8 cellular contexts compared by ENCODE assay signal in the genomic region with DNA sequence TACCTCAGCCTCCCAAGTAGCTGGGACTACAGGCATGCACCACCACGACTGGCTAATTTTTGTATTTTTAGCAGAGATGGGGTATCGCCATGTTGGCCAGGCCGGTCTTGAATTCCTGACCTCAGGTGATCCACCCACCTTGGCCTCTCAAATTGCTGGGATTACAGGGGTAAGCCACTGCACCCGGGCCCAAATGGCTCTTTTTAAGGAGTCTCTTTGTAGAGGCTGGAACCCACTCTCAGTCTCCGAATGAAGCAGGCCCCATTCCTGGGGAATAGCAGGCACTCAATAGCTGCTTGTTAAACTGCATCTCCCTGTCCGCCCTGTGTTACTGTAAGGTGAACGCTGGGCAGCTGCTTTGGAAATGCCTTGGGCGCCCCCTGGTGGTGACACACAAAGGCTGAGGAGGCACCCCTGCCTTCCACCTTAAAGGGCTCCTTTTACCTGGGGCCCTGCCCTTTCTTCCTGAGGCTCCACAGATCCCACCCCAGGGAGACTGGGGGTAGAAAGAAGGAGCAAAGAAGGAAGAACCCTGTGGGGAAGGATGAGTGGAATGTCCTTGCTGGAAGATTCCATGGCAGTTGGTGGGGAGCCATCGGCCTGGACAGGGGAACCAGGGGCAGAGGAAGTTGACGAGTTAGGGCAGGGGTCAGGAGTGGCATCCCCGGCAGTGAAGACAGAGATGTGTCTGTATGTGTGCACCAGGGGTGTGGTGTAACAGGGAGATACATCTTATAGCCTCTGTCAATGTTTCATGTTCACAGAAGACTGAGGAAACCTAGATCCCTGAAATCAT. TPM values are rescaled to one million over a fixed set of nuclear protein-coding genes. Genes with fewer than 3 reads are reported as not detected.
DNase-seq lines count a peak whose midpoint lies in the region; ATAC-seq and TF ChIP-seq lines count a peak whose summit lies in the region.

No MANE protein-coding gene starts in this region.

- peak; percentile 71 for ATAC-seq in lung (ENCODE audit: insufficient read depth, low FRiP score)
- ATAC-seq in HG03432 (IDR thresholded peaks at IDR 0.05; ENCODE audit: unreplicated experiment), result no peak

- DNase-seq in D341Med (ENCODE audit: low spot score) (peak; percentile 88), HL-60 (ENCODE audit: low read depth in 1 of 2, low spot score in 1 of 2) (peak; percentile 46 to 84), NCI-H82 (lab: John Stamatoyannopoulos, UW) (peak; percentile 92), dermis microvascular lymphatic vessel endothelial cell (ENCODE audit: low read depth in 2 of 2) (peak; percentile 64 to 85), lung (ENCODE audit: low spot score) (peak; percentile 88)
- DNase-seq in activated CD4-positive, alpha-beta T cell treated with anti-CD3 and anti-CD28 coated beads, Interleukin-2, amount 50 U/mL, for 48 hours, result peak; percentile 95 to 96
- peak; percentile 90 for DNase-seq in stimulated activated CD8-positive, alpha-beta memory T cell treated with anti-CD3 and anti-CD28 coated beads, Interleukin-12 subunit alpha, Interleukin-12 subunit beta, amount 100 ng/mL, for 1 hour (ENCODE audit: low read depth)

- 40 to 43% methylated on average over 11 of the region's 11 CpGs for WGBS in lung, 2 donors

- H3K27ac ChIP-seq in HL-60 (replicated peaks) (no peak overlapping the region), lung (ENCODE audit: low read depth in 1 of 2, low read length in 1 of 2) (no peak overlapping the region)

- peak; percentile 77 for TF ChIP-seq CTCF in HL-60 (IDR thresholded peaks at IDR 0.05; ENCODE audit: insufficient read depth, low read length)
- peak; percentile 95 for TF ChIP-seq CTCF in lung (IDR thresholded peaks at IDR 0.05; ENCODE audit: control extremely low read depth, extremely low read depth)

- H3K36me3 ChIP-seq in lung (ENCODE audit: control insufficient read depth in 2 of 2, insufficient read depth in 2 of 2, low read length in 2 of 2), result no peaks in the 10 kb centered on the region

- no peaks in the 10 kb centered on the region for H3K9me3 ChIP-seq in lung (ENCODE audit: control insufficient read depth in 2 of 2, insufficient read depth in 1 of 2, low read length in 1 of 2)

- H3K27me3 ChIP-seq in HL-60 (ENCODE audit: insufficient read depth, poor library complexity, severe bottlenecking), result no peaks in the 10 kb centered on the region
- no peaks in the 10 kb centered on the region for H3K27me3 ChIP-seq in lung (ENCODE audit: control insufficient read depth, insufficient read depth)

- no peak overlapping the region for H3K4me3 ChIP-seq in HL-60 (replicated peaks; ENCODE audit: insufficient read depth, low read length)
- H3K4me3 ChIP-seq in lung, result no peak overlapping the region

- peaks cover 0 to 5% of the 10 kb centered on the region in 2 donors for H3K4me1 ChIP-seq in lung (ENCODE audit: control insufficient read depth in 2 of 2, insufficient read depth in 2 of 2, low read length in 2 of 2)

RNA-seq across cellular contexts. Expression of a gene that starts 6.1 kb away (rescaled TPM):
- total RNA-seq in dermis microvascular lymphatic vessel endothelial cell (0.77 and 2.9 TPM in 2 replicates), lung (10 to 100 TPM in 1 of 2 donors, 1 to 10 TPM in 1; 4.9 to 19.9 TPM)
- polyA plus RNA-seq in lung, result 10 to 100 TPM in 1 of 2 donors, 1 to 10 TPM in 1; 5.8 to 16.4 TPM

RNA-seq across cellular contexts. Expression of a gene that starts 39.0 kb away (rescaled TPM):
- 1.8 and 2.3 TPM in 2 replicates for total RNA-seq in dermis microvascular lymphatic vessel endothelial cell
- total RNA-seq in lung, result 1 to 10 TPM; 2.5 to 4.5 TPM
- 1 to 10 TPM; 2.3 to 4.4 TPM for polyA plus RNA-seq in lung

RNA-seq across cellular contexts. Expression of a gene that starts 48.9 kb away (rescaled TPM):
- total RNA-seq in dermis microvascular lymphatic vessel endothelial cell, result 24.1 and 33.3 TPM in 2 replicates
- 10 to 100 TPM; 26.7 to 37.8 TPM for total RNA-seq in lung
- polyA plus RNA-seq in lung, result 10 to 100 TPM; 22.8 to 61.7 TPM

RNA-seq across cellular contexts. Expression of a gene that starts 51.4 kb away (rescaled TPM):
- total RNA-seq in dermis microvascular lymphatic vessel endothelial cell (18.9 and 27.1 TPM in 2 replicates), lung (10 to 100 TPM in 1 of 2 donors, 1 to 10 TPM in 1; 9.3 to 43.9 TPM)
- polyA plus RNA-seq in lung, result 10 to 100 TPM; 10.9 to 11.5 TPM

RNA-seq across cellular contexts. Expression of a gene that starts 58.5 kb away (rescaled TPM):
- total RNA-seq in dermis microvascular lymphatic vessel endothelial cell (under 0.01 TPM in 2 replicates), lung (10 to 100 TPM in 1 of 2 donors, 1 to 10 TPM in 1; 9.6 to 25.3 TPM)
- 10 to 100 TPM in 1 of 2 donors, 1 to 10 TPM in 1; 9.3 to 11.8 TPM for polyA plus RNA-seq in lung
